7 cellular contexts compared by ENCODE assay signal in the genomic region with DNA sequence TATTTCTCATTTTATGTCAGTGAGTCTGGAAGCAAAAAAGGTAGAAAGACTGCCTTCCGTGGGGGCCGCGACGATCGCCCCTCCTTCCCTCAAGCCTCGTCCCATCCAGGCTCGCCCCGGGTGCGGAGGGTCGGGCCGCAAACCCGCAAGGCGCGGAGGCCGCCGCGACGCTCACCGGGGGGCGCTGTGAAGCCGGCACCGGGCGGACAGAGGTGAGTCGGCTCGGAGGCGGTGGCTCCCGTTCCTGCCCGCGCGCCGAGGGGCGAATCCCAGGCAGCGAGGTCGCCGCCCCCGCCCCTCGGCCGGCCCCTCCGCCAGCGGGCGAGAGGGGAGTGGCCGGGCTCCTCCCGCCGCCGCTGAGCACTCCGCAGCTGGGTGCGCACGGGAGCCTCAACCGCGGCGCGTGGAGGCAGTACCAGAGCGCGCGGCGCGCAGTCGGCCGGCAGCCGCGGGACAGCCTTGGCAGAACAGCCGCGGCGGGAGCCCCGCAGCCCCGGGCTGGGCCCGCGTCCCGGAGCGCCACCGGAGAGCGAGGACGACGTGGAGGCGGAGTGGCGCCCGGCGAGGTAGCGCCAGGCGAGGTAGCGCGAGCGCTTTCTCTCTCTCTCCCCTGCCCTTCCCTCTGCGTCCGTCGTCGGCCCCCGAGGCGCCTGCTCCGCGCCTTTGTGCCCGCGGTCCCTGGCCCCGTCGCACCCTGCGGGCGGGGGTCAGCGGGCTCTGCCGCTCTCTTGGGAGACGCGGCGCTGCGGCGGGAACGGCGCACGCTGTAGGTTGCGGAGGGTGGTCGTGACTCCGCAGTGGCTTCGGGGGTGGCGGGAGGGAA. TPM values are rescaled to one million over a fixed set of nuclear protein-coding genes. Genes with fewer than 3 reads are reported as not detected.
A peak's percentile ranks its signal among the peaks of the same experiment; 100 is the strongest.
DNase-seq lines count a peak whose midpoint lies in the region; ATAC-seq lines count a peak whose summit lies in the region.

A gene (plus strand): TSS at position 359 of the 823 bp plus-strand sequence. CDS start 31,492 bp downstream, outside the sequence.

- H3K4me1 Mint-ChIP-seq in effector memory CD8-positive, alpha-beta T cell (ENCODE audit: low read depth in 2 of 2): peaks cover 2 to 8% of the 10 kb centered on the region in 2 donors

- no peaks in the 10 kb centered on the region for H3K9me3 Mint-ChIP-seq in effector memory CD8-positive, alpha-beta T cell

- H3K27ac Mint-ChIP-seq in effector memory CD8-positive, alpha-beta T cell: no peak within 1 kb of the TSS

- H3K4me3 Mint-ChIP-seq in effector memory CD8-positive, alpha-beta T cell: peak within 1 kb of the TSS; percentile 68 to 75

- ATAC-seq in GM18511 (IDR thresholded peaks at IDR 0.05; ENCODE audit: unreplicated experiment) (peak; percentile 59), HG02981 (IDR thresholded peaks at IDR 0.05; ENCODE audit: unreplicated experiment) (peak; percentile 44)
- peak; percentile 82 for ATAC-seq in effector memory CD8-positive, alpha-beta T cell (replicated peaks)

- H3K36me3 Mint-ChIP-seq in effector memory CD8-positive, alpha-beta T cell (ENCODE audit: insufficient read depth): no peaks in the 10 kb centered on the region

- DNase-seq in NCI-H2227 treated with DMSO at 0.1 percent for 48 hours (lab: John Stamatoyannopoulos, UW): peak; percentile 63
- peak; percentile 65 to 74 for DNase-seq in activated CD4-positive, alpha-beta T cell treated with anti-CD3 and anti-CD28 coated beads, Interleukin-2, amount 50 U/mL, for 48 hours
- peak; percentile 17 to 35 (median 30) for DNase-seq in effector memory CD8-positive, alpha-beta T cell
- peak; percentile 91 for DNase-seq in mesenteric fat pad (ENCODE audit: low spot score)
- DNase-seq in stimulated activated CD8-positive, alpha-beta memory T cell treated with anti-CD3 and anti-CD28 coated beads, Interleukin-7, amount 100 ng/mL, for 48 hours (ENCODE audit: extremely low read depth in 1 of 2, low read depth in 1 of 2): peak; percentile 47 to 52

- H3K27me3 Mint-ChIP-seq in effector memory CD8-positive, alpha-beta T cell: peaks cover 22 to 24% of the 10 kb centered on the region in 2 donors

RNA-seq across cellular contexts. Expression of the gene that starts here (rescaled TPM):
- 63.9 TPM for total RNA-seq in mesenteric fat pad

Comparison
In these comparisons a context has a peak if more than half of its experiments do, and no peak if none do; other contexts are left out.
1. Peak in every context shown above with its lines: DNase-seq and ATAC-seq.
2. DNase-seq: peak in every context shown above with its lines; median percentile 91 in mesenteric fat pad; 70 in activated CD4-positive, alpha-beta T cell treated with anti-CD3 and anti-CD28 coated beads, Interleukin-2, amount 50 U/mL, for 48 hours; 63 in NCI-H2227 treated with DMSO at 0.1 percent for 48 hours; 50 in stimulated activated CD8-positive, alpha-beta memory T cell treated with anti-CD3 and anti-CD28 coated beads, Interleukin-7, amount 100 ng/mL, for 48 hours; 30 in effector memory CD8-positive, alpha-beta T cell.